27 cellular contexts compared by ENCODE assay signal in the genomic region with DNA sequence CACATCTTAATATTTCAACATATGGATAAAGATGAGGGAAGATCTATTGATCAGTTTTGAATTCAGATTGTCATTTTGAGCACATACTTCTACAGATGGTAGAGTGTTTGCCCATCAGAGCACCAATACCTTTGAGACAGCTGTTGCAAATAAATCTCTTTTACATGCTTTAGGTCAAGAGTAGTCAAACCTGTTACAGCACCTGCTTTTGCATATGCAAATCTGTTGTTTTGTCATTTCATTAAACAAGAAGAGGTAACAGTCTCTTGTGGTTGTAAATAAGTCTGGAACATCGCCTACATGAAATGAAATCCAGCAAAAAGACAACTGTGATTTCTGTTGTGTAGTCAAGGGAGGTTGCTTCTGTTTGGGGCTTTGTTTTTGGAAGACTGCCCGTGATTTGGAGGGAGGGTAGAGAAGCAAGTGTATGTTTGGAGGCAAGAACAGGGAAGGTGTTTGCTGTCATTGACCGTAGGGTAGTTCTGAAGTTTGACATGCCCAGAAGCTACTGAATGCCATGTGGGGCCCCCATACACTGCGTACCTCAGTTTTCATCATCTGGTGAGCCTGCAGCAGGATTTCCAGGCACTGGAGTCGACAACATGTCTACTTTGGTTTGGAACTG.
"Had no signal": no experiment of that assay in that cellular context is flagged by ENCODE, and none has a peak within 500 bp of the region (broad histone marks: within the 10 kb centered on the region; RNA-seq: fewer than 3 reads in every experiment).

No MANE protein-coding gene starts in this region.

- H3K27me3 ChIP-seq: esophagus muscularis mucosa, hepatocyte, left lung, right lobe of liver, thyroid gland, upper lobe of right lung had no signal

- H3K4me1 ChIP-seq: left lung, right lobe of liver, upper lobe of right lung had no signal

- H3K27ac ChIP-seq: esophagus muscularis mucosa, hepatocyte, left lung, right lobe of liver, skin epidermis, thyroid gland, upper lobe of right lung had no signal

- H3K4me3 ChIP-seq: esophagus muscularis mucosa, hepatocyte, lung, right lobe of liver, skin epidermis, thyroid gland, upper lobe of right lung had no signal

- H3K27ac Mint-ChIP-seq: activated CD4-positive, alpha-beta memory T cell treated with anti-CD3 and anti-CD28 coated beads for 36 hours; activated naive CD4-positive, alpha-beta T cell treated with anti-CD3 and anti-CD28 coated beads, Interleukin-2, amount 50 U/mL, for 24 hours; brain; naive thymus-derived CD4-positive, alpha-beta T cell; stimulated activated naive CD8-positive, alpha-beta T cell treated with anti-CD3 and anti-CD28 coated beads, Interleukin-15, Interleukin-2, amounts not matched to agents 100 ng/mL and 50 ng/mL, for 24 hours; T-helper 1 cell treated with Interleukin-12 subunit alpha and Interleukin-12 subunit beta and Interleukin-4 antibody, amounts not matched to agents 30 μg/mL and 1 μg/mL, for 36 hours had no signal

- H3K27me3 Mint-ChIP-seq: activated CD4-positive, alpha-beta memory T cell treated with anti-CD3 and anti-CD28 coated beads for 36 hours; activated naive CD4-positive, alpha-beta T cell treated with anti-CD3 and anti-CD28 coated beads, Interleukin-2, amount 50 U/mL, for 24 hours; naive thymus-derived CD4-positive, alpha-beta T cell; stimulated activated naive CD8-positive, alpha-beta T cell treated with anti-CD3 and anti-CD28 coated beads, Interleukin-15, Interleukin-2, amounts not matched to agents 100 ng/mL and 50 ng/mL, for 24 hours had no signal

- H3K4me3 Mint-ChIP-seq: activated CD4-positive, alpha-beta memory T cell treated with anti-CD3 and anti-CD28 coated beads for 36 hours; activated naive CD4-positive, alpha-beta T cell treated with anti-CD3 and anti-CD28 coated beads, Interleukin-2, amount 50 U/mL, for 24 hours; brain; naive thymus-derived CD4-positive, alpha-beta T cell; neural crest cell; stimulated activated naive CD8-positive, alpha-beta T cell treated with anti-CD3 and anti-CD28 coated beads, Interleukin-15, Interleukin-2, amounts not matched to agents 100 ng/mL and 50 ng/mL, for 24 hours; T-helper 1 cell treated with Interleukin-12 subunit alpha and Interleukin-12 subunit beta and Interleukin-4 antibody, amounts not matched to agents 30 μg/mL and 1 μg/mL, for 36 hours had no signal

- H3K9me3 Mint-ChIP-seq: activated CD4-positive, alpha-beta memory T cell treated with anti-CD3 and anti-CD28 coated beads for 36 hours; activated naive CD4-positive, alpha-beta T cell treated with anti-CD3 and anti-CD28 coated beads, Interleukin-2, amount 50 U/mL, for 24 hours; neural crest cell; stimulated activated naive CD8-positive, alpha-beta T cell treated with anti-CD3 and anti-CD28 coated beads, Interleukin-15, Interleukin-2, amounts not matched to agents 100 ng/mL and 50 ng/mL, for 24 hours; T-helper 1 cell treated with Interleukin-12 subunit alpha and Interleukin-12 subunit beta and Interleukin-4 antibody, amounts not matched to agents 30 μg/mL and 1 μg/mL, for 36 hours had no signal

- H3K79me2 ChIP-seq: hepatocyte had no signal

- DNase-seq: activated CD4-positive, alpha-beta memory T cell treated with anti-CD3 and anti-CD28 coated beads for 36 hours; activated CD4-positive, alpha-beta T cell treated with anti-CD3 and anti-CD28 coated beads for 4 hours; activated CD4-positive, CD25-positive, alpha-beta regulatory T cell; activated gamma-delta T cell; anterior cingulate cortex; dermis blood vessel endothelial cell; effector CD8-positive, alpha-beta T cell; glutamatergic neuron; left lung; naive thymus-derived CD4-positive, alpha-beta T cell; occipital lobe; posterior cingulate gyrus; right lobe of liver; stimulated activated CD4-positive, alpha-beta T cell treated with anti-CD3 and anti-CD28 coated beads, Interleukin-1b, Interleukin-23, amount 100 ng/mL, for 48 hours; substantia nigra; T1000; thyroid gland; upper lobe of right lung had no signal

- H3K36me3 Mint-ChIP-seq: activated CD4-positive, alpha-beta memory T cell treated with anti-CD3 and anti-CD28 coated beads for 36 hours; activated naive CD4-positive, alpha-beta T cell treated with anti-CD3 and anti-CD28 coated beads, Interleukin-2, amount 50 U/mL, for 24 hours; brain; naive thymus-derived CD4-positive, alpha-beta T cell had no signal

- H3K36me3 ChIP-seq: esophagus muscularis mucosa, left lung, right lobe of liver, thyroid gland, upper lobe of right lung had no signal

- H3K4me1 Mint-ChIP-seq: activated naive CD4-positive, alpha-beta T cell treated with anti-CD3 and anti-CD28 coated beads, Interleukin-2, amount 50 U/mL, for 24 hours; naive thymus-derived CD4-positive, alpha-beta T cell had no signal
